Comparison of ENCODE assay signal across 11 cellular contexts in genomic region chr4:2354127-2354526, GRCh38.
DNase-seq lines count a peak whose midpoint lies in the region; ATAC-seq lines count a peak whose summit lies in the region.
"Had no signal": no experiment of that assay in that cellular context is flagged by ENCODE, and none has a peak within 500 bp of the region (broad histone marks: within the 10 kb centered on the region; RNA-seq: fewer than 3 reads in every experiment).

No MANE protein-coding gene starts in this region.

- H3K4me3 ChIP-seq in right cardiac atrium (ENCODE audit: low read length): no peak overlapping the region
- H3K4me3 ChIP-seq: MG63 had no signal

- no peak overlapping the region for H3K27ac Mint-ChIP-seq in T-cell
- H3K27ac Mint-ChIP-seq in activated T-helper 1 cell treated with anti-CD3 and anti-CD28 coated beads, Interleukin-12 subunit alpha, Interleukin-12 subunit beta, Interleukin-2, Interleukin-4 antibody, amounts not matched to agents 30 ng/mL and 10 ng/mL and 1 ng/mL, durations not matched to agents 14 hours and 24 hours and 36 hours: no peak overlapping the region

- peak in 3 of 4 experiments; percentile 54 to 82 (median 58) for ATAC-seq in T-cell (replicated peaks in 1 of 4)
- ATAC-seq in right cardiac atrium: peak; percentile 34 to 47
- no peak for ATAC-seq in GM19324 (IDR thresholded peaks at IDR 0.05; ENCODE audit: low FRiP score, unreplicated experiment)

- no peak overlapping the region for H3K4me3 Mint-ChIP-seq in T-cell
- H3K4me3 Mint-ChIP-seq in activated T-helper 1 cell treated with anti-CD3 and anti-CD28 coated beads, Interleukin-12 subunit alpha, Interleukin-12 subunit beta, Interleukin-2, Interleukin-4 antibody, amounts not matched to agents 30 ng/mL and 10 ng/mL and 1 ng/mL, durations not matched to agents 14 hours and 24 hours and 36 hours: no peak overlapping the region

- H3K4me1 Mint-ChIP-seq in T-cell: peaks cover 8 to 16% (median 10%) of the 10 kb centered on the region in 3 donors
- H3K4me1 Mint-ChIP-seq in activated T-helper 1 cell treated with anti-CD3 and anti-CD28 coated beads, Interleukin-12 subunit alpha, Interleukin-12 subunit beta, Interleukin-2, Interleukin-4 antibody, amounts not matched to agents 30 ng/mL and 10 ng/mL and 1 ng/mL, durations not matched to agents 14 hours and 24 hours and 36 hours (ENCODE audit: low read depth): no peaks in the 10 kb centered on the region

- H3K36me3 Mint-ChIP-seq in T-cell: no peaks in the 10 kb centered on the region
- H3K36me3 Mint-ChIP-seq in activated T-helper 1 cell treated with anti-CD3 and anti-CD28 coated beads, Interleukin-12 subunit alpha, Interleukin-12 subunit beta, Interleukin-2, Interleukin-4 antibody, amounts not matched to agents 30 ng/mL and 10 ng/mL and 1 ng/mL, durations not matched to agents 14 hours and 24 hours and 36 hours (ENCODE audit: low read depth): no peaks in the 10 kb centered on the region

- in situ Hi-C loops in G401 (cut with HindIII; ENCODE audit: low sequenced_read_pairs): no loop called here

- no peaks in the 10 kb centered on the region for H3K27me3 Mint-ChIP-seq in T-cell
- H3K27me3 Mint-ChIP-seq in activated T-helper 1 cell treated with anti-CD3 and anti-CD28 coated beads, Interleukin-12 subunit alpha, Interleukin-12 subunit beta, Interleukin-2, Interleukin-4 antibody, amounts not matched to agents 30 ng/mL and 10 ng/mL and 1 ng/mL, durations not matched to agents 14 hours and 24 hours and 36 hours (ENCODE audit: insufficient read depth): no peaks in the 10 kb centered on the region

- no peaks in the 10 kb centered on the region for H3K9me3 Mint-ChIP-seq in T-cell
- H3K9me3 Mint-ChIP-seq in activated T-helper 1 cell treated with anti-CD3 and anti-CD28 coated beads, Interleukin-12 subunit alpha, Interleukin-12 subunit beta, Interleukin-2, Interleukin-4 antibody, amounts not matched to agents 30 ng/mL and 10 ng/mL and 1 ng/mL, durations not matched to agents 14 hours and 24 hours and 36 hours: no peaks in the 10 kb centered on the region

- intact Hi-C loops in right cardiac atrium (cut with DNase I): no loop called here
- intact Hi-C loops in activated T-helper 1 cell treated with anti-CD3 and anti-CD28 coated beads, Interleukin-12 subunit alpha, Interleukin-12 subunit beta, Interleukin-2, Interleukin-4 antibody, amounts not matched to agents 30 ng/mL and 10 ng/mL and 1 ng/mL, durations not matched to agents 14 hours and 24 hours and 36 hours (cut with micrococcal nuclease): loop anchor here (1.0 kb wide), 1 partner anchor 134 kb away; no protein-coding TSS in a partner anchor

- CTCF ChIA-PET in T-cell (lab: Charles Lee): interaction anchor here (0.6 to 1.4 kb wide), 5 partner anchors 29 to 134 kb away, joined by 3 to 13 read pairs (median 7); no protein-coding TSS in a partner anchor

- H3K27me3 ChIP-seq in right cardiac atrium (ENCODE audit: control insufficient read depth, insufficient read depth): no peaks in the 10 kb centered on the region
- H3K27me3 ChIP-seq: MG63 had no signal

- H3K27ac ChIP-seq in right cardiac atrium (ENCODE audit: low read length): no peak overlapping the region
- H3K27ac ChIP-seq: epithelial cell of prostate, RWPE1 had no signal

- no peaks in the 10 kb centered on the region for H3K9me3 ChIP-seq in right cardiac atrium (ENCODE audit: control insufficient read depth, low read length)
- H3K9me3 ChIP-seq: MG63 had no signal

- DNase-seq in AG08395 (ENCODE audit: low spot score) (peak; percentile 35), G401 (ENCODE audit: low spot score) (peak; percentile 39), T-cell (peak in 25 of 34 experiments; percentile 8 to 51 (median 31)), right cardiac atrium (peak in 1 of 3 donors; percentile 56), NCI-H187 treated with DMSO at 0.1 percent for 48 hours (lab: John Stamatoyannopoulos, UW) (no peak), NCI-H1930 (lab: John Stamatoyannopoulos, UW) (no peak)
- no peak for DNase-seq in activated T-helper 1 cell treated with anti-CD3 and anti-CD28 coated beads, Interleukin-12 subunit alpha, Interleukin-12 subunit beta, Interleukin-2, Interleukin-4 antibody, amounts not matched to agents 30 ng/mL and 10 ng/mL and 1 ng/mL, durations not matched to agents 14 hours and 24 hours and 36 hours (ENCODE audit: low spot score)
- DNase-seq: MG63 had no signal

- POLR2A ChIA-PET in T-cell (lab: Charles Lee): no interaction called here

- 54% methylated on average over 7 of the region's 7 CpGs for WGBS in right cardiac atrium

- H3K4me1 ChIP-seq in right cardiac atrium (ENCODE audit: control insufficient read depth, insufficient read depth, low read length): no peaks in the 10 kb centered on the region

Comparison
In these comparisons a context has a peak if more than half of its experiments do, and no peak if none do; other contexts are left out.
1. DNase-seq: peak in AG08395 (single experiment), G401 (single experiment) and T-cell (25 of 34); none in activated T-helper 1 cell treated with anti-CD3 and anti-CD28 coated beads, Interleukin-12 subunit alpha, Interleukin-12 subunit beta, Interleukin-2, Interleukin-4 antibody, amounts not matched to agents 30 ng/mL and 10 ng/mL and 1 ng/mL, durations not matched to agents 14 hours and 24 hours and 36 hours (single experiment), NCI-H187 treated with DMSO at 0.1 percent for 48 hours (single experiment) and NCI-H1930 (0 of 2).